In the genomic region with DNA sequence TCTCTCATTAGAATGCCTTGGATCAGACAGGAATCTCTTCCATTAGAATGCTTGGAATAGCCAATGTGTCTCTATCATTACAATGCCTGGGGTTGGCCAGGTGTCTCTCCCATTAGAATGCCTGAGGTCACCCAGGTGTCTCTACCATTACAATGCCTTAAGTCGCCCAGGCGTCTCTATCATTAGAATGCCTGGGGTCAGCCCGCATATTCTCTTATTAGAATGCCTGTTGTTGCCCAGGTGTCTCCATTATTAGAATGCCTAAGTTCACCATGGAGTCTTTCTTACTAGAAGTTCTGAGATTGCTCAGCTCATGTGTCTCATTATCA, we compare ENCODE assay signal across 33 cellular contexts.
"Had no signal": no experiment of that assay in that cellular context is flagged by ENCODE, and none has a peak within 500 bp of the region (broad histone marks: within the 10 kb centered on the region; RNA-seq: fewer than 3 reads in every experiment).

No MANE protein-coding gene starts in this region.

- DNase-seq: activated B cell treated with CpG ODN at 0.5 μM for 24 hours; activated CD4-positive, alpha-beta memory T cell treated with anti-CD3 and anti-CD28 coated beads for 36 hours; activated CD4-positive, alpha-beta T cell treated with anti-CD3 and anti-CD28 coated beads for 48 hours; activated CD8-positive, alpha-beta memory T cell treated with anti-CD3 and anti-CD28 coated beads, Interleukin-2, amount 10 ng/mL, durations not matched to agents 7 days and 5 days; activated CD8-positive, alpha-beta memory T cell treated with anti-CD3 and anti-CD28 coated beads, Interleukin-2, amount 50 U/mL, for 4 hours; activated CD8-positive, alpha-beta T cell treated with anti-CD3 and anti-CD28 coated beads, Interleukin-2, amount 10 ng/mL, durations not matched to agents 7 days and 5 days; activated effector memory CD4-positive, alpha-beta T cell treated with anti-CD3 and anti-CD28 coated beads, Interleukin-2, amount 50 U/mL, for 16 hours; activated naive CD4-positive, alpha-beta T cell treated with anti-CD3 and anti-CD28 coated beads for 36 hours; activated naive CD8-positive, alpha-beta T cell treated with anti-CD3 and anti-CD28 coated beads for 36 hours; activated naive CD8-positive, alpha-beta T cell treated with anti-CD3 and anti-CD28 coated beads, Interleukin-2, amount 50 U/mL, for 24 hours; activated T-cell treated with anti-CD3 and anti-CD28 coated beads, Interleukin-2, amount 50 U/mL, for 1 hour; activated T-cell treated with anti-CD3 and anti-CD28 coated beads, Interleukin-2, amount 50 U/mL, for 48 hours; adrenal gland; amygdala; aorta; body of pancreas; caudate nucleus; cerebellar nuclear complex; colonic mucosa; effector CD8-positive, alpha-beta T cell; esophagus squamous epithelium; foreskin melanocyte; T-helper 1 cell; T-helper 17 cell; T1000; WERI-Rb-1 had no signal

- H3K9me3 Mint-ChIP-seq: activated CD4-positive, alpha-beta memory T cell treated with anti-CD3 and anti-CD28 coated beads for 36 hours; activated naive CD4-positive, alpha-beta T cell treated with anti-CD3 and anti-CD28 coated beads for 36 hours; activated naive CD4-positive, alpha-beta T cell treated with anti-CD3 and anti-CD28 coated beads, Interleukin-2, amount 50 U/mL, for 24 hours; activated naive CD8-positive, alpha-beta T cell treated with anti-CD3 and anti-CD28 coated beads for 36 hours; activated naive CD8-positive, alpha-beta T cell treated with anti-CD3 and anti-CD28 coated beads, Interleukin-2, amount 50 U/mL, for 24 hours; activated T-helper 2 cell treated with anti-CD3 and anti-CD28 coated beads, Interferon-gamma antibody, Interleukin-2, Interleukin-4, amounts not matched to agents 10 μg/mL and 5 μg/mL and 100 μg/mL, durations not matched to agents 14 hours and 24 hours and 36 hours; T-helper 2 cell treated with Interferon-gamma antibody and Interleukin-4, amounts not matched to agents 5 μg/mL and 100 μg/mL, for 36 hours had no signal

- H3K9me3 ChIP-seq: adrenal gland, body of pancreas, colonic mucosa, esophagus squamous epithelium, gastroesophageal sphincter had no signal

- H3K27me3 ChIP-seq: body of pancreas, colonic mucosa had no signal

- H3K27me3 Mint-ChIP-seq: activated CD8-positive, alpha-beta memory T cell treated with anti-CD3 and anti-CD28 coated beads, Interleukin-2, amount 10 ng/mL, durations not matched to agents 7 days and 5 days had no signal

- H3K4me3 ChIP-seq: adrenal gland, body of pancreas, colonic mucosa, esophagus squamous epithelium, gastroesophageal sphincter had no signal

- H3K27ac ChIP-seq: adrenal gland, body of pancreas, colonic mucosa, epithelial cell of prostate, esophagus squamous epithelium, gastroesophageal sphincter, WERI-Rb-1 had no signal

- H3K4me1 ChIP-seq: adrenal gland, body of pancreas, colonic mucosa, esophagus squamous epithelium, gastroesophageal sphincter had no signal

- H3K36me3 Mint-ChIP-seq: activated CD4-positive, alpha-beta memory T cell treated with anti-CD3 and anti-CD28 coated beads for 36 hours; activated CD8-positive, alpha-beta memory T cell treated with anti-CD3 and anti-CD28 coated beads, Interleukin-2, amount 10 ng/mL, durations not matched to agents 7 days and 5 days; activated naive CD4-positive, alpha-beta T cell treated with anti-CD3 and anti-CD28 coated beads, Interleukin-2, amount 50 U/mL, for 24 hours; activated naive CD8-positive, alpha-beta T cell treated with anti-CD3 and anti-CD28 coated beads for 36 hours had no signal

- H3K4me3 Mint-ChIP-seq: activated B cell treated with CpG ODN at 0.5 μM for 24 hours; activated CD4-positive, alpha-beta memory T cell treated with anti-CD3 and anti-CD28 coated beads for 36 hours; activated CD8-positive, alpha-beta memory T cell treated with anti-CD3 and anti-CD28 coated beads, Interleukin-2, amount 10 ng/mL, durations not matched to agents 7 days and 5 days; activated CD8-positive, alpha-beta T cell treated with anti-CD3 and anti-CD28 coated beads, Interleukin-2, amount 10 ng/mL, durations not matched to agents 7 days and 5 days; activated naive CD4-positive, alpha-beta T cell treated with anti-CD3 and anti-CD28 coated beads for 36 hours; activated naive CD4-positive, alpha-beta T cell treated with anti-CD3 and anti-CD28 coated beads, Interleukin-2, amount 50 U/mL, for 24 hours; activated naive CD8-positive, alpha-beta T cell treated with anti-CD3 and anti-CD28 coated beads for 36 hours; activated naive CD8-positive, alpha-beta T cell treated with anti-CD3 and anti-CD28 coated beads, Interleukin-2, amount 50 U/mL, for 24 hours; activated T-helper 1 cell treated with anti-CD3 and anti-CD28 coated beads, Interleukin-12 subunit alpha, Interleukin-12 subunit beta, Interleukin-2, Interleukin-4 antibody, amounts not matched to agents 30 ng/mL and 10 ng/mL and 1 ng/mL, durations not matched to agents 14 hours and 24 hours and 36 hours; T-helper 17 cell; T-helper 2 cell treated with Interferon-gamma antibody and Interleukin-4, amounts not matched to agents 5 μg/mL and 100 μg/mL, for 36 hours had no signal

- ATAC-seq: activated CD4-positive, CD25-positive, alpha-beta regulatory T cell treated with anti-CD3 and anti-CD28 coated beads, Interleukin-2, amount 50 U/mL, for 24 hours; activated CD8-positive, alpha-beta memory T cell treated with anti-CD3 and anti-CD28 coated beads, Interleukin-2, amount 10 ng/mL, durations not matched to agents 7 days and 5 days; activated CD8-positive, alpha-beta T cell treated with anti-CD3 and anti-CD28 coated beads, Interleukin-2, amount 10 ng/mL, durations not matched to agents 7 days and 5 days; activated naive CD8-positive, alpha-beta T cell treated with anti-CD3 and anti-CD28 coated beads, Interleukin-2, amount 50 U/mL, for 24 hours; body of pancreas; gastroesophageal sphincter; T-helper 17 cell had no signal

- H3K27ac Mint-ChIP-seq: activated B cell treated with CpG ODN at 0.5 μM for 24 hours; activated CD4-positive, alpha-beta memory T cell treated with anti-CD3 and anti-CD28 coated beads for 36 hours; activated CD8-positive, alpha-beta memory T cell treated with anti-CD3 and anti-CD28 coated beads, Interleukin-2, amount 10 ng/mL, durations not matched to agents 7 days and 5 days; activated CD8-positive, alpha-beta T cell treated with anti-CD3 and anti-CD28 coated beads, Interleukin-2, amount 10 ng/mL, durations not matched to agents 7 days and 5 days; activated naive CD4-positive, alpha-beta T cell treated with anti-CD3 and anti-CD28 coated beads for 36 hours; activated naive CD4-positive, alpha-beta T cell treated with anti-CD3 and anti-CD28 coated beads, Interleukin-2, amount 50 U/mL, for 24 hours; activated naive CD8-positive, alpha-beta T cell treated with anti-CD3 and anti-CD28 coated beads for 36 hours; activated naive CD8-positive, alpha-beta T cell treated with anti-CD3 and anti-CD28 coated beads, Interleukin-2, amount 50 U/mL, for 24 hours; activated T-helper 1 cell treated with anti-CD3 and anti-CD28 coated beads, Interleukin-12 subunit alpha, Interleukin-12 subunit beta, Interleukin-2, Interleukin-4 antibody, amounts not matched to agents 30 ng/mL and 10 ng/mL and 1 ng/mL, durations not matched to agents 14 hours and 24 hours and 36 hours; activated T-helper 2 cell treated with anti-CD3 and anti-CD28 coated beads, Interferon-gamma antibody, Interleukin-2, Interleukin-4, amounts not matched to agents 10 μg/mL and 5 μg/mL and 100 μg/mL, durations not matched to agents 14 hours and 24 hours and 36 hours; T-helper 17 cell; T-helper 2 cell treated with Interferon-gamma antibody and Interleukin-4, amounts not matched to agents 5 μg/mL and 100 μg/mL, for 36 hours had no signal

- H3K4me1 Mint-ChIP-seq: activated B cell treated with CpG ODN at 0.5 μM for 24 hours; activated CD8-positive, alpha-beta memory T cell treated with anti-CD3 and anti-CD28 coated beads, Interleukin-2, amount 10 ng/mL, durations not matched to agents 7 days and 5 days; activated naive CD4-positive, alpha-beta T cell treated with anti-CD3 and anti-CD28 coated beads, Interleukin-2, amount 50 U/mL, for 24 hours; activated naive CD8-positive, alpha-beta T cell treated with anti-CD3 and anti-CD28 coated beads for 36 hours; activated naive CD8-positive, alpha-beta T cell treated with anti-CD3 and anti-CD28 coated beads, Interleukin-2, amount 50 U/mL, for 24 hours had no signal

- H3K36me3 ChIP-seq: adrenal gland, colonic mucosa, esophagus squamous epithelium, gastroesophageal sphincter, WERI-Rb-1 had no signal
